9 cellular contexts compared by ENCODE assay signal in the genomic region with DNA sequence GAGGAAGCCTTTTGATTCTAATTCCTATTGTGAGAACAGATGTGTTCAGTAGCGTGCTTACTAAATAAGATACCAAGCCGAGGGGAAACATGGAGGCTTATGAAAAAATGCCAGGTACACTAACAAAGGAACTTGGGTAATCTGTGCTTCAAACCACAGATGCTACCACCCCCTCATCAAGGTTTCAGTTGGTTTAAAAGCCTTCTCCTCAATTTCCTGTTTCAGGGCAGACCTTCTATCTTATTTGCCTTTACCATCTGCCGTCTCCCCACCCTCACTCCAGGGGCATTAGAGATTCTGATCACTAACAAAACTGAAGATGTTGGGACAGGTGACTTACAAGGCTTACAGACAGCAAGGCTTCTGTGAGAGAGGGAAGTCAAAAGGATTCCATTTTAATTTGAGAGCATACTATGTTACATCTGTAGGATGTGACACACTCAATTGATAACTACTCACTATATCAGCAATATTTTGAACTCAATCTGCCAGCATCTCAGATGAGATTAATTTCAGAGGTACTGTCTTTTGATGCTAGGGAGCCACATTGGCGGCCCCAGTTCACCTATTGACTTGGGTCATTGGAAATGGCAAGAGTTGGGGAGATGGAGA.
DNase-seq lines count a peak whose midpoint lies in the region; ATAC-seq, FAIRE-seq and TF ChIP-seq lines count a peak whose summit lies in the region.
"Had no signal": no experiment of that assay in that cellular context is flagged by ENCODE, and none has a peak within 500 bp of the region (broad histone marks: within the 10 kb centered on the region; RNA-seq: fewer than 3 reads in every experiment).

No MANE protein-coding gene starts in this region.

- no peak overlapping the region for H3K27ac Mint-ChIP-seq in activated CD4-positive, alpha-beta memory T cell treated with anti-CD3 and anti-CD28 coated beads for 36 hours

- no peaks in the 10 kb centered on the region for H3K36me3 Mint-ChIP-seq in activated CD4-positive, alpha-beta memory T cell treated with anti-CD3 and anti-CD28 coated beads for 36 hours

- peak; percentile 28 for DNase-seq in GM10248 (ENCODE audit: extremely low spot score)
- peak; percentile 42 for DNase-seq in activated CD4-positive, alpha-beta memory T cell treated with anti-CD3 and anti-CD28 coated beads for 36 hours
- DNase-seq in SHP77 treated with DMSO at 0.1 percent for 48 hours (lab: John Stamatoyannopoulos, UW): no peak
- DNase-seq in NCI-H1105 (lab: John Stamatoyannopoulos, UW): no peak
- no peak for DNase-seq in tibial artery
- DNase-seq in HTR-8/SVneo (ENCODE audit: insufficient read length, low spot score): no peak
- DNase-seq: DMS153 had no signal

- TF ChIP-seq CTCF in GM10248 (IDR thresholded peaks at IDR 0.05; ENCODE audit: control extremely low read depth, extremely low read depth, low read depth, missing control alignments) (no peak), tibial artery (IDR thresholded peaks at IDR 0.05) (no peak)

- FAIRE-seq in HTR-8/SVneo (lab: Jason Lieb, UNC): no peak

- no peak overlapping the region for H3K4me3 ChIP-seq in tibial artery

- POLR2A ChIA-PET in GM10248 (lab: Yijun Ruan, JAX): no interaction called here
- POLR2A ChIA-PET in activated CD4-positive, alpha-beta memory T cell treated with anti-CD3 and anti-CD28 coated beads for 36 hours (lab: Charles Lee): no interaction called here

- no peak overlapping the region for H3K4me3 Mint-ChIP-seq in activated CD4-positive, alpha-beta memory T cell treated with anti-CD3 and anti-CD28 coated beads for 36 hours

- no peaks in the 10 kb centered on the region for H3K27me3 Mint-ChIP-seq in activated CD4-positive, alpha-beta memory T cell treated with anti-CD3 and anti-CD28 coated beads for 36 hours

- peaks cover 2% of the 10 kb centered on the region for H3K9me3 Mint-ChIP-seq in activated CD4-positive, alpha-beta memory T cell treated with anti-CD3 and anti-CD28 coated beads for 36 hours

- peak; percentile 58 for ATAC-seq in GM19372 (IDR thresholded peaks at IDR 0.05; ENCODE audit: low read depth, unreplicated experiment)
- ATAC-seq in HG03066 (IDR thresholded peaks at IDR 0.05; ENCODE audit: low read depth, unreplicated experiment): peak; percentile 67

- CTCF ChIA-PET in GM10248 (lab: Yijun Ruan, JAX): interaction anchor here (0.7 to 1.6 kb wide), 2 partner anchors 14 to 18 kb away, joined by 3 read pairs; no protein-coding TSS in a partner anchor
- CTCF ChIA-PET in activated CD4-positive, alpha-beta memory T cell treated with anti-CD3 and anti-CD28 coated beads for 36 hours (lab: Charles Lee): interaction anchor here (0.6 to 1.3 kb wide), 2 partner anchors 18 to 223 kb away, joined by 3 to 4 read pairs; no protein-coding TSS in a partner anchor

- peaks cover 0 to 14% (median 6%) of the 10 kb centered on the region in 4 donors for H3K4me1 ChIP-seq in tibial artery

- no peak overlapping the region for H3K27ac ChIP-seq in tibial artery

- H3K36me3 ChIP-seq in tibial artery: no peaks in the 10 kb centered on the region

- H3K9me3 ChIP-seq in tibial artery: no peaks in the 10 kb centered on the region

- intact Hi-C loops in activated CD4-positive, alpha-beta memory T cell treated with anti-CD3 and anti-CD28 coated beads for 36 hours (cut with micrococcal nuclease): loop anchor here (1.0 to 5.0 kb wide), 6 partner anchors 18 to 409 kb away; no protein-coding TSS in a partner anchor
- intact Hi-C loops in tibial artery (cut with DNase I; ENCODE audit: low total_unique reads): no loop called here

- H3K4me1 Mint-ChIP-seq in activated CD4-positive, alpha-beta memory T cell treated with anti-CD3 and anti-CD28 coated beads for 36 hours (ENCODE audit: low read depth): peaks cover 31% of the 10 kb centered on the region

- no peaks in the 10 kb centered on the region for H3K27me3 ChIP-seq in tibial artery

Comparison
In these comparisons a context has a peak if more than half of its experiments do, and no peak if none do; other contexts are left out.
1. DNase-seq: peak in GM10248 (single experiment) and activated CD4-positive, alpha-beta memory T cell treated with anti-CD3 and anti-CD28 coated beads for 36 hours (single experiment); none in SHP77 treated with DMSO at 0.1 percent for 48 hours (single experiment), NCI-H1105 (single experiment), tibial artery (0 of 2) and HTR-8/SVneo (single experiment).